ENCODE assay signal across 19 cellular contexts in the genomic region with DNA sequence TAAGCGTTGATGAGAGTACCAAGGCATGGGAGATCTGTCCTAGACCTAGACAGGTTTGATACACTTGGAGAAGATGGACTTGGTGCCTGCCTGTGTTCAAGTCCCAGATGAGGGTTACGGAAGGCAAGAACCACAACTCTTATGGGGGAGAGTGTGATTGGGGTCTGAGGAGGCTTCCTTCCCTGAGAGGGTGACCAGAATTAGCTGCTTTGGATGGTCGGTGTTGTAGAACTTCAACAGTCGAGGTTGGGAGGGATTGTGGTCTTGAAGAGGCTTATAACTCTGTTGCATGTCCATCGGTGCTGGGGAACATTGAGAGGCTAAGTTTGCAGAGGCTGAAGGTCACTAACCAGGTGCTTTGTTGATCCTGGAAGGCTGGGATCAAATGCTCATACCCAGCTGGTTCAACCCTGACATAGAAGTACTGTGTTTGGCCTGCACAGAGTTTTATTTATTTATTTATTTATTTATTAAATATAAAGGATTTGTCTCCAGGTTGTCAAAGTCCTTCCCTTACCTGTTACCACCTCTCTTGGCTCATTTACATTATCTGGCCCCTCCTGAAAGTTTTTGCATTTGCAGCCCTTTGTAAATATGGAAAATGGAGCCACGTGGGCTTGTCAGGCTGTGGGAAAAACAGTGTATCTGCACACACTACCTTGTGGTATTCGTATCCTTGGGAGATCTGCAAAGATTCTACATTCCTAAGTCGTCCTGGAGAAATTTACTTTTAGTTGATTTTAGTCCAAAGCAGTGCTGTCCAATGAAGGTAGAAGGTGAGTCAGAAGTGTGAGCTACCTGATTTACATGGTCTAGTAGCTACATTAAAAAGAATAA. TPM values are rescaled to one million over a fixed set of nuclear protein-coding genes. Genes with fewer than 3 reads are reported as not detected.
DNase-seq lines count a peak whose midpoint lies in the region; ATAC-seq and TF ChIP-seq lines count a peak whose summit lies in the region.
"Had no signal": no experiment of that assay in that cellular context is flagged by ENCODE, and none has a peak within 500 bp of the region (broad histone marks: within the 10 kb centered on the region; RNA-seq: fewer than 3 reads in every experiment).

No MANE protein-coding gene starts in this region.

- no peaks in the 10 kb centered on the region for H3K27me3 Mint-ChIP-seq in activated naive CD4-positive, alpha-beta T cell treated with anti-CD3 and anti-CD28 coated beads for 36 hours (ENCODE audit: low read depth)
- H3K27me3 Mint-ChIP-seq in WTC11 (ENCODE audit: low read depth) = no peaks in the 10 kb centered on the region

- intact Hi-C loops in activated naive CD4-positive, alpha-beta T cell treated with anti-CD3 and anti-CD28 coated beads for 36 hours (cut with micrococcal nuclease) = no loop called here

- peak overlapping the region; percentile 17 for H3K27ac Mint-ChIP-seq in activated naive CD4-positive, alpha-beta T cell treated with anti-CD3 and anti-CD28 coated beads for 36 hours
- peak overlapping the region; percentile 93 for H3K27ac Mint-ChIP-seq in WTC11
- peak overlapping the region; percentile 64 for H3K27ac Mint-ChIP-seq in stimulated activated effector memory CD8-positive, alpha-beta T cell treated with anti-CD3 and anti-CD28 coated beads, Interleukin-12 subunit alpha, Interleukin-12 subunit beta, amount 100 ng/mL, for 72 hours

- no peak for TF ChIP-seq CTCF in WTC11 (IDR thresholded peaks at IDR 0.05)

- ATAC-seq in WTC11 = no peak
- ATAC-seq in left lobe of liver = peak; percentile 67
- ATAC-seq in stimulated activated effector memory CD8-positive, alpha-beta T cell treated with anti-CD3 and anti-CD28 coated beads, Interleukin-12 subunit alpha, Interleukin-12 subunit beta, amount 100 ng/mL, for 72 hours = no peak
- ATAC-seq: HCT116 had no signal

- H3K4me3 Mint-ChIP-seq in activated naive CD4-positive, alpha-beta T cell treated with anti-CD3 and anti-CD28 coated beads for 36 hours = no peak overlapping the region
- H3K4me3 Mint-ChIP-seq in WTC11 = no peak overlapping the region
- no peak overlapping the region for H3K4me3 Mint-ChIP-seq in stimulated activated effector memory CD8-positive, alpha-beta T cell treated with anti-CD3 and anti-CD28 coated beads, Interleukin-12 subunit alpha, Interleukin-12 subunit beta, amount 100 ng/mL, for 72 hours

- peaks cover 58% of the 10 kb centered on the region for H3K36me3 Mint-ChIP-seq in activated naive CD4-positive, alpha-beta T cell treated with anti-CD3 and anti-CD28 coated beads for 36 hours (ENCODE audit: low read depth)
- H3K36me3 Mint-ChIP-seq in WTC11 = peaks cover 62% of the 10 kb centered on the region
- H3K36me3 Mint-ChIP-seq in stimulated activated effector memory CD8-positive, alpha-beta T cell treated with anti-CD3 and anti-CD28 coated beads, Interleukin-12 subunit alpha, Interleukin-12 subunit beta, amount 100 ng/mL, for 72 hours = peaks cover 99% of the 10 kb centered on the region

- peaks cover 49% of the 10 kb centered on the region for H3K4me1 Mint-ChIP-seq in activated naive CD4-positive, alpha-beta T cell treated with anti-CD3 and anti-CD28 coated beads for 36 hours (ENCODE audit: low read depth)
- peaks cover 17% of the 10 kb centered on the region for H3K4me1 Mint-ChIP-seq in WTC11
- peaks cover 47% of the 10 kb centered on the region for H3K4me1 Mint-ChIP-seq in stimulated activated effector memory CD8-positive, alpha-beta T cell treated with anti-CD3 and anti-CD28 coated beads, Interleukin-12 subunit alpha, Interleukin-12 subunit beta, amount 100 ng/mL, for 72 hours

- H3K9me3 Mint-ChIP-seq in activated naive CD4-positive, alpha-beta T cell treated with anti-CD3 and anti-CD28 coated beads for 36 hours = no peaks in the 10 kb centered on the region
- H3K9me3 Mint-ChIP-seq in WTC11 = no peaks in the 10 kb centered on the region
- no peaks in the 10 kb centered on the region for H3K9me3 Mint-ChIP-seq in stimulated activated effector memory CD8-positive, alpha-beta T cell treated with anti-CD3 and anti-CD28 coated beads, Interleukin-12 subunit alpha, Interleukin-12 subunit beta, amount 100 ng/mL, for 72 hours

- no peak for DNase-seq in activated naive CD4-positive, alpha-beta T cell treated with anti-CD3 and anti-CD28 coated beads for 36 hours
- DNase-seq in activated naive CD4-positive, alpha-beta T cell (lab: John Stamatoyannopoulos, UW) = no peak
- DNase-seq in WTC11 (ENCODE audit: low spot score) (no peak), left lobe of liver (ENCODE audit: low spot score) (no peak), NCI-H2081 treated with DMSO at 0.1 percent for 48 hours (lab: John Stamatoyannopoulos, UW) (no peak), GDM1 (lab: John Stamatoyannopoulos, UW) (no peak)
- no peak for DNase-seq in stimulated activated effector memory CD8-positive, alpha-beta T cell treated with anti-CD3 and anti-CD28 coated beads, Interleukin-12 subunit alpha, Interleukin-12 subunit beta, amount 100 ng/mL, for 72 hours (ENCODE audit: low spot score in 2 of 2)
- DNase-seq in stimulated activated CD4-positive, alpha-beta T cell treated with anti-CD3 and anti-CD28 coated beads, Interleukin-4, amount 100 ng/mL, for 4 hours = no peak
- DNase-seq: Calu3, KG1, NCI-H1417 treated with DMSO at 0.1 percent for 48 hours, NCI-H1930, NCI-H2171 treated with DMSO at 0.1 percent for 48 hours, NCI-H446 treated with DMSO at 0.1 percent for 48 hours, NCI-H748 treated with DMSO at 0.1 percent for 48 hours, RPMI8226, SIG-M5 had no signal

- POLR2A ChIA-PET in WTC11 (lab: Charles Lee) = no interaction called here

- CTCF ChIA-PET in activated naive CD4-positive, alpha-beta T cell treated with anti-CD3 and anti-CD28 coated beads for 36 hours (lab: Charles Lee) = interaction anchor here (0.6 to 0.8 kb wide), 3 partner anchors 9 to 17 kb away, joined by 3 read pairs; no protein-coding TSS in a partner anchor
- CTCF ChIA-PET in WTC11 (lab: Charles Lee) = interaction anchor here (1.0 to 1.7 kb wide), 4 partner anchors 13 to 64 kb away, joined by 3 to 10 read pairs (median 4); no protein-coding TSS in a partner anchor

TF ChIP-seq in WTC11, 78 proteins besides CTCF, POLR2A, EP300 and RAD21:
- TF ChIP-seq ZNF263 (CRISPR knock-in tag; IDR thresholded peaks at IDR 0.05; ENCODE audit: low read depth) = no peak
- TF ChIP-seq, protein P1, sequence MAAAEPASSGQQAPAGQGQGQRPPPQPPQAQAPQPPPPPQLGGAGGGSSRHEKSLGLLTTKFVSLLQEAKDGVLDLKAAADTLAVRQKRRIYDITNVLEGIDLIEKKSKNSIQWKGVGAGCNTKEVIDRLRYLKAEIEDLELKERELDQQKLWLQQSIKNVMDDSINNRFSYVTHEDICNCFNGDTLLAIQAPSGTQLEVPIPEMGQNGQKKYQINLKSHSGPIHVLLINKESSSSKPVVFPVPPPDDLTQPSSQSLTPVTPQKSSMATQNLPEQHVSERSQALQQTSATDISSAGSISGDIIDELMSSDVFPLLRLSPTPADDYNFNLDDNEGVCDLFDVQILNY (CRISPR knock-in tag; IDR thresholded peaks at IDR 0.05) = no peak
- TF ChIP-seq, protein P2, sequence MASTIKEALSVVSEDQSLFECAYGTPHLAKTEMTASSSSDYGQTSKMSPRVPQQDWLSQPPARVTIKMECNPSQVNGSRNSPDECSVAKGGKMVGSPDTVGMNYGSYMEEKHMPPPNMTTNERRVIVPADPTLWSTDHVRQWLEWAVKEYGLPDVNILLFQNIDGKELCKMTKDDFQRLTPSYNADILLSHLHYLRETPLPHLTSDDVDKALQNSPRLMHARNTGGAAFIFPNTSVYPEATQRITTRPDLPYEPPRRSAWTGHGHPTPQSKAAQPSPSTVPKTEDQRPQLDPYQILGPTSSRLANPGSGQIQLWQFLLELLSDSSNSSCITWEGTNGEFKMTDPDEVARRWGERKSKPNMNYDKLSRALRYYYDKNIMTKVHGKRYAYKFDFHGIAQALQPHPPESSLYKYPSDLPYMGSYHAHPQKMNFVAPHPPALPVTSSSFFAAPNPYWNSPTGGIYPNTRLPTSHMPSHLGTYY (CRISPR knock-in tag; IDR thresholded peaks at IDR 0.05) = no peak
- no peak for TF ChIP-seq MYBL2 (CRISPR knock-in tag; IDR thresholded peaks at IDR 0.05)
- TF ChIP-seq ZNF138 (CRISPR knock-in tag; conservative IDR thresholded peaks at IDR 0.05) = no peak
- TF ChIP-seq SOX15 (CRISPR knock-in tag; IDR thresholded peaks at IDR 0.05) = no peak
- TF ChIP-seq, protein P3, sequence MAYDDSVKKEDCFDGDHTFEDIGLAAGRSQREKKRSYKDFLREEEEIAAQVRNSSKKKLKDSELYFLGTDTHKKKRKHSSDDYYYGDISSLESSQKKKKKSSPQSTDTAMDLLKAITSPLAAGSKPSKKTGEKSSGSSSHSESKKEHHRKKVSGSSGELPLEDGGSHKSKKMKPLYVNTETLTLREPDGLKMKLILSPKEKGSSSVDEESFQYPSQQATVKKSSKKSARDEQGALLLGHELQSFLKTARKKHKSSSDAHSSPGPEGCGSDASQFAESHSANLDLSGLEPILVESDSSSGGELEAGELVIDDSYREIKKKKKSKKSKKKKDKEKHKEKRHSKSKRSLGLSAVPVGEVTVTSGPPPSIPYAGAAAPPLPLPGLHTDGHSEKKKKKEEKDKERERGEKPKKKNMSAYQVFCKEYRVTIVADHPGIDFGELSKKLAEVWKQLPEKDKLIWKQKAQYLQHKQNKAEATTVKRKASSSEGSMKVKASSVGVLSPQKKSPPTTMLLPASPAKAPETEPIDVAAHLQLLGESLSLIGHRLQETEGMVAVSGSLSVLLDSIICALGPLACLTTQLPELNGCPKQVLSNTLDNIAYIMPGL (CRISPR knock-in tag; IDR thresholded peaks at IDR 0.05) = no peak

RNA-seq across cellular contexts. Expression of gene EFCAB8, which starts 15.8 kb away (rescaled TPM):
- under 1 TPM; 0.45 to 0.57 TPM for total RNA-seq in activated naive CD4-positive, alpha-beta T cell treated with anti-CD3 and anti-CD28 coated beads for 36 hours
- total RNA-seq in WTC11 (2021) (0.17 to 0.55 TPM (median 0.32 TPM) in 3 replicates), left lobe of liver (0.15 TPM)
- total RNA-seq: A673 had no signal

RNA-seq across cellular contexts. Expression of gene MAPRE1, which starts 23.2 kb away (rescaled TPM):
- total RNA-seq in activated naive CD4-positive, alpha-beta T cell treated with anti-CD3 and anti-CD28 coated beads for 36 hours = 100 to 1,000 TPM; 119 to 127 TPM
- total RNA-seq in WTC11 (2021) (154 to 159 TPM (median 155 TPM) in 3 replicates), left lobe of liver (9.6 TPM)

Comparison
In these comparisons a context has a peak if more than half of its experiments do, and no peak if none do; other contexts are left out.
1. H3K27ac Mint-ChIP-seq: peak in every context shown above with its lines; median percentile 93 in WTC11; 64 in stimulated activated effector memory CD8-positive, alpha-beta T cell treated with anti-CD3 and anti-CD28 coated beads, Interleukin-12 subunit alpha, Interleukin-12 subunit beta, amount 100 ng/mL, for 72 hours; 17 in activated naive CD4-positive, alpha-beta T cell treated with anti-CD3 and anti-CD28 coated beads for 36 hours.
2. RNA of gene MAPRE1, which starts 23.2 kb away (total RNA-seq): 154 to 159 TPM in WTC11 and 119 to 127 TPM in activated naive CD4-positive, alpha-beta T cell treated with anti-CD3 and anti-CD28 coated beads for 36 hours; 9.6 TPM in left lobe of liver (single experiment); every median in the first group is over 10 times any median in the second.